31 cellular contexts compared by ENCODE assay signal in genomic region chr12:8887285-8887715, GRCh38. TPM values are rescaled to one million over a fixed set of nuclear protein-coding genes. Genes with fewer than 3 reads are reported as not detected.
DNase-seq lines count a peak whose midpoint lies in the region; ATAC-seq and TF ChIP-seq lines count a peak whose summit lies in the region.
"Had no signal": no experiment of that assay in that cellular context is flagged by ENCODE, and none has a peak within 500 bp of the region (broad histone marks: within the 10 kb centered on the region; RNA-seq: fewer than 3 reads in every experiment).

No MANE protein-coding gene starts in this region.

- H3K9me3 ChIP-seq in testis (no peaks in the 10 kb centered on the region), neuronal stem cell (replicated peaks in 1 of 2; ENCODE audit: control insufficient read depth in 2 of 2, insufficient read depth in 1 of 2, low read depth in 1 of 2, low read length in 2 of 2) (peaks cover 0 to 1% of the 10 kb centered on the region in 2 donors)
- H3K9me3 ChIP-seq: colonic mucosa, gastrocnemius medialis, psoas muscle had no signal

- DNase-seq in NCI-H226, result peak; percentile 30
- peak; percentile 5 to 21 for DNase-seq in cardiac fibroblast (ENCODE audit: low read depth in 2 of 2)
- DNase-seq in fibroblast of villous mesenchyme (ENCODE audit: low read depth), result peak; percentile 67
- peak; percentile 43 for DNase-seq in testis
- no peak for DNase-seq in NCI-H1048 (lab: John Stamatoyannopoulos, UW)
- no peak for DNase-seq in neuronal stem cell (ENCODE audit: low spot score)
- DNase-seq: activated CD4-positive, alpha-beta T cell treated with anti-CD3 and anti-CD28 coated beads for 4 hours; anterior cingulate cortex; C1 segment of cervical spinal cord; colonic mucosa; COR-L47; DMS53; effector CD4-positive, alpha-beta T cell; gastrocnemius medialis; GOT3; naive thymus-derived CD8-positive, alpha-beta T cell; NCI-H1436; NCI-H2081 treated with DMSO at 0.1 percent for 48 hours; occipital lobe; psoas muscle; stimulated activated naive CD4-positive, alpha-beta T cell treated with Interleukin-2 at 50 U/mL for 16 hours; SW 1271; T-helper 9 cell; WERI-Rb-1 had no signal

- no peaks in the 10 kb centered on the region for H3K9me3 Mint-ChIP-seq in activated T-helper 17 cell treated with anti-CD3 and anti-CD28 coated beads, Interleukin-2, amount 50 U/mL, for 72 hours
- H3K9me3 Mint-ChIP-seq: activated naive CD4-positive, alpha-beta T cell treated with anti-CD3 and anti-CD28 coated beads, Interleukin-2, amount 50 U/mL, for 72 hours; activated T-helper 2 cell treated with anti-CD3 and anti-CD28 coated beads, Interferon-gamma antibody, Interleukin-2, Interleukin-4, amounts not matched to agents 10 μg/mL and 5 μg/mL and 100 μg/mL, durations not matched to agents 14 hours and 24 hours and 36 hours; naive thymus-derived CD8-positive, alpha-beta T cell had no signal

- H3K27me3 Mint-ChIP-seq in activated T-helper 17 cell treated with anti-CD3 and anti-CD28 coated beads, Interleukin-2, amount 50 U/mL, for 72 hours, result no peaks in the 10 kb centered on the region
- H3K27me3 Mint-ChIP-seq: naive thymus-derived CD8-positive, alpha-beta T cell had no signal

- H3K27ac ChIP-seq in testis (no peak overlapping the region), neuronal stem cell (replicated peaks; ENCODE audit: low read length) (no peak overlapping the region)
- H3K27ac ChIP-seq: cardiac muscle cell, colonic mucosa, gastrocnemius medialis, KMS-11, psoas muscle, WERI-Rb-1 had no signal

- H3K4me2 ChIP-seq in neuronal stem cell (ENCODE audit: insufficient read depth, low read length, poor library complexity, severe bottlenecking), result no peak overlapping the region
- H3K4me2 ChIP-seq: KMS-11 had no signal

- H3K23ac ChIP-seq in neuronal stem cell (ENCODE audit: low read depth, low read length, poor library complexity), result no peak overlapping the region

- H3K4ac ChIP-seq in neuronal stem cell (ENCODE audit: low read length), result no peak overlapping the region

- 68 to 85% methylated on average over 4 of the region's 4 CpGs for WGBS in testis, 2 donors
- WGBS in neuronal stem cell (ENCODE audit: extremely low coverage in 2 of 2, insufficient read length in 2 of 2, insufficient replicate concordance in 1 of 2), 2 donors, result no CpG with 5 or more reads among the region's 4 CpGs

- intact Hi-C loops in testis (cut with DNase I; ENCODE audit: low total_unique reads), result no loop called here

- H2AFZ ChIP-seq in neuronal stem cell (ENCODE audit: low read length), result no peak overlapping the region

- no peak for ATAC-seq in GM18907 (IDR thresholded peaks at IDR 0.05; ENCODE audit: unreplicated experiment)
- no peak for ATAC-seq in activated T-helper 17 cell treated with anti-CD3 and anti-CD28 coated beads, Interleukin-2, amount 50 U/mL, for 72 hours (replicated peaks)
- ATAC-seq: activated naive CD4-positive, alpha-beta T cell treated with anti-CD3 and anti-CD28 coated beads, Interleukin-2, amount 50 U/mL, for 72 hours; gastrocnemius medialis; naive thymus-derived CD8-positive, alpha-beta T cell; psoas muscle had no signal

- no peak overlapping the region for H3K9ac ChIP-seq in neuronal stem cell (ENCODE audit: low read depth, low read length, poor library complexity)
- H3K9ac ChIP-seq: KMS-11 had no signal

- TF ChIP-seq POLR2A in testis (IDR thresholded peaks at IDR 0.05), result no peak

- H3K36me3 ChIP-seq in testis (ENCODE audit: low read depth, missing control alignments) (no peaks in the 10 kb centered on the region), neuronal stem cell (replicated peaks in 1 of 2; ENCODE audit: control insufficient read depth in 2 of 2, insufficient read depth in 2 of 2, low read length in 2 of 2) (no peaks in the 10 kb centered on the region)
- H3K36me3 ChIP-seq: cardiac muscle cell, colonic mucosa, gastrocnemius medialis, WERI-Rb-1 had no signal

- H2BK120ac ChIP-seq in neuronal stem cell (ENCODE audit: low read depth, low read length), result no peak overlapping the region

- H2BK12ac ChIP-seq in neuronal stem cell (ENCODE audit: low read length), result no peak overlapping the region

- no peak overlapping the region for H3K27ac Mint-ChIP-seq in activated T-helper 17 cell treated with anti-CD3 and anti-CD28 coated beads, Interleukin-2, amount 50 U/mL, for 72 hours
- H3K27ac Mint-ChIP-seq: activated naive CD4-positive, alpha-beta T cell treated with anti-CD3 and anti-CD28 coated beads, Interleukin-2, amount 50 U/mL, for 72 hours; activated T-helper 2 cell treated with anti-CD3 and anti-CD28 coated beads, Interferon-gamma antibody, Interleukin-2, Interleukin-4, amounts not matched to agents 10 μg/mL and 5 μg/mL and 100 μg/mL, durations not matched to agents 14 hours and 24 hours and 36 hours; naive thymus-derived CD8-positive, alpha-beta T cell had no signal

- H3K4me1 ChIP-seq in testis, result peaks cover 8% of the 10 kb centered on the region
- no peaks in the 10 kb centered on the region for H3K4me1 ChIP-seq in neuronal stem cell (ENCODE audit: control insufficient read depth in 2 of 2, insufficient read depth in 1 of 2, low read depth in 1 of 2, low read length in 2 of 2)
- H3K4me1 ChIP-seq: colonic mucosa, psoas muscle had no signal

- H2BK5ac ChIP-seq in neuronal stem cell (ENCODE audit: low read length), result no peak overlapping the region

- H3K4me1 Mint-ChIP-seq in activated T-helper 17 cell treated with anti-CD3 and anti-CD28 coated beads, Interleukin-2, amount 50 U/mL, for 72 hours, result no peaks in the 10 kb centered on the region

- no peak overlapping the region for H4K8ac ChIP-seq in neuronal stem cell (ENCODE audit: low read depth, low read length)

- no peak overlapping the region for H2AK5ac ChIP-seq in neuronal stem cell (ENCODE audit: low read depth, low read length)

- TF ChIP-seq CTCF in cardiac fibroblast (IDR thresholded peaks at IDR 0.05; ENCODE audit: low read depth, low read length) (no peak), fibroblast of villous mesenchyme (IDR thresholded peaks at IDR 0.05; ENCODE audit: insufficient read depth, low read depth, low read length) (no peak), testis (IDR thresholded peaks at IDR 0.05) (no peak)

- H2BK15ac ChIP-seq in neuronal stem cell (ENCODE audit: low read length), result no peak overlapping the region

- H3K4me3 Mint-ChIP-seq in activated T-helper 17 cell treated with anti-CD3 and anti-CD28 coated beads, Interleukin-2, amount 50 U/mL, for 72 hours, result no peak overlapping the region
- H3K4me3 Mint-ChIP-seq: naive thymus-derived CD8-positive, alpha-beta T cell had no signal

- H3K4me3 ChIP-seq in cardiac fibroblast (replicated peaks in 1 of 2; ENCODE audit: low read depth in 2 of 2, low read length in 2 of 2) (no peak overlapping the region), fibroblast of villous mesenchyme (ENCODE audit: low read depth, low read length) (no peak overlapping the region), testis (no peak overlapping the region), neuronal stem cell (ENCODE audit: low read length in 2 of 2) (no peak overlapping the region)
- H3K4me3 ChIP-seq: cardiac muscle cell, colonic mucosa, gastrocnemius medialis, lung, psoas muscle had no signal

- H3K36me3 Mint-ChIP-seq in activated T-helper 17 cell treated with anti-CD3 and anti-CD28 coated beads, Interleukin-2, amount 50 U/mL, for 72 hours (ENCODE audit: low read depth), result no peaks in the 10 kb centered on the region
- H3K36me3 Mint-ChIP-seq: activated naive CD4-positive, alpha-beta T cell treated with anti-CD3 and anti-CD28 coated beads, Interleukin-2, amount 50 U/mL, for 72 hours; naive thymus-derived CD8-positive, alpha-beta T cell had no signal

- no peak overlapping the region for H4K91ac ChIP-seq in neuronal stem cell (ENCODE audit: low read depth, low read length, poor library complexity)

- H3K27me3 ChIP-seq in testis, result no peaks in the 10 kb centered on the region
- no peaks in the 10 kb centered on the region for H3K27me3 ChIP-seq in neuronal stem cell (ENCODE audit: control insufficient read depth in 3 of 3, insufficient read depth in 3 of 3, low read depth in 1 of 3, low read length in 3 of 3)
- H3K27me3 ChIP-seq: cardiac muscle cell, colonic mucosa, gastrocnemius medialis had no signal

- H3K18ac ChIP-seq in neuronal stem cell (ENCODE audit: low read length), result no peak overlapping the region

- no peaks in the 10 kb centered on the region for H3K79me1 ChIP-seq in neuronal stem cell (ENCODE audit: low read depth, low read length)

- no peak overlapping the region for H3K14ac ChIP-seq in neuronal stem cell (ENCODE audit: low read length)

RNA-seq across cellular contexts. Expression of gene PHC1, which starts 27.0 kb away (rescaled TPM):
- total RNA-seq in fibroblast of villous mesenchyme (13.2 and 13.8 TPM in 2 replicates), testis (100 to 1,000 TPM; 134 to 154 TPM)
- polyA plus RNA-seq in testis (ENCODE audit: insufficient read depth, low read depth, low replicate concordance), result 112 TPM
- total RNA-seq in activated T-helper 17 cell treated with anti-CD3 and anti-CD28 coated beads, Interleukin-2, amount 50 U/mL, for 72 hours, result 10 to 100 TPM; 13.0 to 17.0 TPM
- 89.4 TPM for polyA plus RNA-seq in neuronal stem cell (2013, experiment 1 of 2)
- 89.7 TPM for polyA plus RNA-seq in neuronal stem cell (2013, experiment 2 of 2)

Comparison
In these comparisons a context has a peak if more than half of its experiments do, and no peak if none do; other contexts are left out.
1. DNase-seq: peak in NCI-H226 (single experiment), cardiac fibroblast (2 of 2), fibroblast of villous mesenchyme (single experiment) and testis (single experiment); none in NCI-H1048 (single experiment) and neuronal stem cell (single experiment).